In genomic region chr4:112284166-112284565, GRCh38 we compare ENCODE assay signal across 8 cellular contexts. TPM values are rescaled to one million over a fixed set of nuclear protein-coding genes. Genes with fewer than 3 reads are reported as not detected.
DNase-seq lines count a peak whose midpoint lies in the region; ATAC-seq and TF ChIP-seq lines count a peak whose summit lies in the region.

No MANE protein-coding gene starts in this region.

- H2BK12ac ChIP-seq in H9 (ENCODE audit: insufficient read length, low read depth, low read length): no peak overlapping the region

- peaks cover 9% of the 10 kb centered on the region for H3K9me3 Mint-ChIP-seq in activated CD8-positive, alpha-beta T cell treated with anti-CD3 and anti-CD28 coated beads for 36 hours
- peaks cover 8 to 12% of the 10 kb centered on the region in 2 experiments for H3K9me3 Mint-ChIP-seq in H9

- H3K4me1 Mint-ChIP-seq in activated CD8-positive, alpha-beta T cell treated with anti-CD3 and anti-CD28 coated beads for 36 hours (ENCODE audit: low read depth): peaks cover 72% of the 10 kb centered on the region
- H3K4me1 Mint-ChIP-seq in H9: peaks cover 7 to 15% of the 10 kb centered on the region in 2 experiments

- WGBS in upper lobe of left lung, 2 donors: 22 to 26% methylated on average over 6 of the region's 6 CpGs
- no CpG with 5 or more reads among the region's 6 CpGs for WGBS in H9 (ENCODE audit: extremely low coverage, insufficient read length, low lambda C conversion rate)

- DNase-seq in cardiac muscle cell (ENCODE audit: low read depth in 1 of 2, low spot score in 1 of 2) (peak in 1 of 2 donors; percentile 22), left cardiac atrium (no peak), kidney tubule cell (ENCODE audit: low spot score) (peak; percentile 33), upper lobe of left lung (no peak), H9 (no peak)
- DNase-seq in activated CD8-positive, alpha-beta T cell treated with anti-CD3 and anti-CD28 coated beads for 36 hours: peak; percentile 24
- no peak for DNase-seq in stimulated activated CD4-positive, alpha-beta T cell treated with anti-CD3 and anti-CD28 coated beads, Interleukin-4, amount 100 ng/mL, for 24 hours

- no peak overlapping the region for H2BK15ac ChIP-seq in H9 (ENCODE audit: low read depth, low read length)

- H2AFZ ChIP-seq in H9 (ENCODE audit: low read length): no peak overlapping the region

- no peak overlapping the region for H3K18ac ChIP-seq in H9 (ENCODE audit: insufficient read length, low read depth, low read length)

- H2AK5ac ChIP-seq in H9 (ENCODE audit: insufficient read length, low read length): no peak overlapping the region

- no peak for TF ChIP-seq CTCF in cardiac muscle cell (IDR thresholded peaks at IDR 0.05; ENCODE audit: low read depth, low read length)
- no peak for TF ChIP-seq CTCF in activated CD8-positive, alpha-beta T cell treated with anti-CD3 and anti-CD28 coated beads for 36 hours (IDR thresholded peaks at IDR 0.05)
- no peak for TF ChIP-seq CTCF in upper lobe of left lung (IDR thresholded peaks at IDR 0.05)
- no peak for TF ChIP-seq CTCF in H9 (conservative IDR thresholded peaks at IDR 0.05)

- H3K79me2 ChIP-seq in H9 (ENCODE audit: insufficient read depth, low read length): no peaks in the 10 kb centered on the region

- H4K8ac ChIP-seq in H9 (replicated peaks; ENCODE audit: insufficient read length, low read depth, low read length): no peak overlapping the region

- H4K91ac ChIP-seq in H9 (ENCODE audit: insufficient read length, low read depth, low read length): no peak overlapping the region

- no peak overlapping the region for H2BK20ac ChIP-seq in H9 (ENCODE audit: low read depth, low read length, poor library complexity, severe bottlenecking)

- H3K27me3 ChIP-seq in cardiac muscle cell (no peaks in the 10 kb centered on the region), upper lobe of left lung (no peaks in the 10 kb centered on the region), H9 (ENCODE audit: insufficient read depth, low read length) (no peaks in the 10 kb centered on the region)

- H3K4me1 ChIP-seq in cardiac muscle cell (ENCODE audit: low read depth) (peaks cover 10% of the 10 kb centered on the region), upper lobe of left lung (peaks cover 16 to 42% (median 24%) of the 10 kb centered on the region in 4 donors), H9 (ENCODE audit: insufficient read depth, low read length) (no peaks in the 10 kb centered on the region)

- no peak overlapping the region for H3K4me2 ChIP-seq in H9 (ENCODE audit: insufficient read depth, insufficient read length, low read length)

- no peaks in the 10 kb centered on the region for H3K79me1 ChIP-seq in H9 (ENCODE audit: insufficient read depth, low read depth, low read length, poor library complexity, severe bottlenecking)

- no peak overlapping the region for H3K27ac ChIP-seq in cardiac muscle cell
- peak overlapping the region; percentile 80 to 93 (median 85) for H3K27ac ChIP-seq in upper lobe of left lung
- no peak overlapping the region for H3K27ac ChIP-seq in H9 (ENCODE audit: insufficient read length, low read depth, low read length)

- H3K9me3 ChIP-seq in cardiac muscle cell (ENCODE audit: low read depth) (no peaks in the 10 kb centered on the region), upper lobe of left lung (no peaks in the 10 kb centered on the region), H9 (ENCODE audit: control insufficient read depth, low read depth, low read length) (no peaks in the 10 kb centered on the region)

- no peaks in the 10 kb centered on the region for H3K27me3 Mint-ChIP-seq in activated CD8-positive, alpha-beta T cell treated with anti-CD3 and anti-CD28 coated beads for 36 hours
- H3K27me3 Mint-ChIP-seq in H9 (ENCODE audit: low read depth): peaks cover 44% of the 10 kb centered on the region

- no peak for TF ChIP-seq EP300 in upper lobe of left lung (IDR thresholded peaks at IDR 0.05)

- H3K4me3 Mint-ChIP-seq in activated CD8-positive, alpha-beta T cell treated with anti-CD3 and anti-CD28 coated beads for 36 hours: peak overlapping the region; percentile 94
- peak overlapping the region in 1 of 2 experiments; percentile 12; a peak in 1 of 5 replicates for H3K4me3 Mint-ChIP-seq in H9

- no peak overlapping the region for H3K9ac ChIP-seq in H9 (ENCODE audit: extremely low read depth, insufficient read length, low read length)

- intact Hi-C loops in left cardiac atrium (cut with DNase I): no loop called here
- intact Hi-C loops in activated CD8-positive, alpha-beta T cell treated with anti-CD3 and anti-CD28 coated beads for 36 hours (cut with micrococcal nuclease): no loop called here

- H3K36me3 Mint-ChIP-seq in activated CD8-positive, alpha-beta T cell treated with anti-CD3 and anti-CD28 coated beads for 36 hours (ENCODE audit: low read depth): peaks cover 36% of the 10 kb centered on the region
- peaks cover 4 to 22% (median 4%) of the 10 kb centered on the region in 3 experiments; a peak in 6 of 7 replicates for H3K36me3 Mint-ChIP-seq in H9 (ENCODE audit: insufficient read depth in 1 of 3, low read depth in 3 of 3)

- no peak overlapping the region for H3K14ac ChIP-seq in H9 (ENCODE audit: insufficient read depth, low read length)

- no peak overlapping the region for H3K4ac ChIP-seq in H9 (ENCODE audit: low read depth, low read length)

- peak overlapping the region; percentile 96 for H3K27ac Mint-ChIP-seq in activated CD8-positive, alpha-beta T cell treated with anti-CD3 and anti-CD28 coated beads for 36 hours
- 0 out of 7 replicates have a peak overlapping the region, but pooled peaks of 1 of the 3 experiments have one; percentile 10 for H3K27ac Mint-ChIP-seq in H9

- POLR2A ChIA-PET in activated CD8-positive, alpha-beta T cell treated with anti-CD3 and anti-CD28 coated beads for 36 hours (lab: Charles Lee): interaction anchor here (2.9 to 4.6 kb wide), 2 partner anchors 9 to 13 kb away, joined by 9 to 28 read pairs; no protein-coding TSS in a partner anchor

- ATAC-seq in left cardiac atrium (no peak), upper lobe of left lung (ENCODE audit: low FRiP score in 2 of 2) (no peak), GM18858 (IDR thresholded peaks at IDR 0.05; ENCODE audit: unreplicated experiment) (no peak)
- ATAC-seq in activated CD8-positive, alpha-beta T cell treated with anti-CD3 and anti-CD28 coated beads for 36 hours: no peak

- no peak overlapping the region for H4K5ac ChIP-seq in H9 (ENCODE audit: insufficient read length, low read depth, low read length)

- no peak overlapping the region for H2BK120ac ChIP-seq in H9 (ENCODE audit: low read depth, low read length, poor library complexity, severe bottlenecking)

- H3K23me2 ChIP-seq in H9 (ENCODE audit: insufficient read length, low read depth, low read length, poor library complexity, severe bottlenecking): peaks cover 13% of the 10 kb centered on the region

- H3K56ac ChIP-seq in H9 (ENCODE audit: insufficient read length, low read depth, low read length): no peak overlapping the region

- no peaks in the 10 kb centered on the region for H4K20me1 ChIP-seq in H9 (ENCODE audit: control insufficient read depth, insufficient read depth, insufficient read length)

- no peak overlapping the region for H3K23ac ChIP-seq in H9 (ENCODE audit: insufficient read length, low read depth, low read length)

- H3T11ph ChIP-seq in H9 (ENCODE audit: low read length): no peak overlapping the region

- H3K36me3 ChIP-seq in cardiac muscle cell: no peaks in the 10 kb centered on the region
- H3K36me3 ChIP-seq in upper lobe of left lung: no peaks in the 10 kb centered on the region

- H3K4me3 ChIP-seq in cardiac muscle cell (peak overlapping the region; percentile 81), upper lobe of left lung (peak overlapping the region in 3 of 4 donors; percentile 71 to 92 (median 78))

- TF ChIP-seq POLR2A in upper lobe of left lung (IDR thresholded peaks at IDR 0.05): no peak

- CTCF ChIA-PET in activated CD8-positive, alpha-beta T cell treated with anti-CD3 and anti-CD28 coated beads for 36 hours (lab: Charles Lee): interaction anchor here (1.1 to 1.9 kb wide), 3 partner anchors 15 to 37 kb away, joined by 3 to 5 read pairs (median 4); no protein-coding TSS in a partner anchor

- no peak overlapping the region for H2BK5ac ChIP-seq in H9 (ENCODE audit: insufficient read length, low read length)

RNA-seq across cellular contexts. Expression of gene TIFA, which starts 1.5 kb away (rescaled TPM):
- 2.5 and 2.7 TPM in 2 replicates for total RNA-seq in cardiac muscle cell
- polyA plus RNA-seq in cardiac muscle cell: 6.5 and 11.0 TPM in 2 replicates
- 10 to 100 TPM; 12.4 to 23.4 TPM for total RNA-seq in left cardiac atrium
- 10 to 100 TPM; 37.9 to 39.1 TPM for total RNA-seq in activated CD8-positive, alpha-beta T cell treated with anti-CD3 and anti-CD28 coated beads for 36 hours
- total RNA-seq in upper lobe of left lung: 10 to 100 TPM in 1 of 6 donors, 1 to 10 TPM in 5; 1.3 to 14.5 (median 7.6) TPM
- total RNA-seq in H9 (2021): 1.8 and 2.3 TPM in 2 replicates

RNA-seq across cellular contexts. Expression of gene ALPK1, which starts 13.0 kb away (rescaled TPM):
- total RNA-seq in cardiac muscle cell (0.53 and 0.80 TPM in 2 replicates), left cardiac atrium (10 to 100 TPM in 1 of 2 donors, 1 to 10 TPM in 1; 7.6 to 12.1 TPM), upper lobe of left lung (10 to 100 TPM; 22.7 to 68.0 (median 35.6) TPM), H9 (2021) (0.17 and 0.50 TPM in 2 replicates)
- 0.56 and 1.6 TPM in 2 replicates for polyA plus RNA-seq in cardiac muscle cell
- 10 to 100 TPM; 13.4 to 13.7 TPM for total RNA-seq in activated CD8-positive, alpha-beta T cell treated with anti-CD3 and anti-CD28 coated beads for 36 hours

RNA-seq across cellular contexts. Expression of gene AP1AR, which starts 52.6 kb away (rescaled TPM):
- 24.4 and 28.0 TPM in 2 replicates for total RNA-seq in cardiac muscle cell
- polyA plus RNA-seq in cardiac muscle cell: 21.3 and 21.7 TPM in 2 replicates
- total RNA-seq in left cardiac atrium: 10 to 100 TPM in 1 of 2 donors, 1 to 10 TPM in 1; 9.6 to 13.6 TPM
- total RNA-seq in activated CD8-positive, alpha-beta T cell treated with anti-CD3 and anti-CD28 coated beads for 36 hours: 10 to 100 TPM; 15.5 to 17.7 TPM
- 10 to 100 TPM; 21.9 to 25.1 (median 24.1) TPM for total RNA-seq in upper lobe of left lung
- 23.5 and 24.2 TPM in 2 replicates for total RNA-seq in H9 (2021)

Comparison
In these comparisons a context has a peak if more than half of its experiments do, and no peak if none do; other contexts are left out.
1. DNase-seq: peak in activated CD8-positive, alpha-beta T cell treated with anti-CD3 and anti-CD28 coated beads for 36 hours (single experiment) and kidney tubule cell (single experiment); none in left cardiac atrium (single experiment), upper lobe of left lung (0 of 2), stimulated activated CD4-positive, alpha-beta T cell treated with anti-CD3 and anti-CD28 coated beads, Interleukin-4, amount 100 ng/mL, for 24 hours (single experiment) and H9 (single experiment).
2. H3K27ac ChIP-seq: peak in upper lobe of left lung (4 of 4); none in cardiac muscle cell (single experiment) and H9 (single experiment).